Comparison of ENCODE assay signal across 9 cellular contexts in genomic region chr13:30159446-30159839, GRCh38.
DNase-seq lines count a peak whose midpoint lies in the region; ATAC-seq and TF ChIP-seq lines count a peak whose summit lies in the region.
"Had no signal": no experiment of that assay in that cellular context is flagged by ENCODE, and none has a peak within 500 bp of the region (broad histone marks: within the 10 kb centered on the region; RNA-seq: fewer than 3 reads in every experiment).

No MANE protein-coding gene starts in this region.

- H3K4me2 ChIP-seq in smooth muscle cell, result no peak overlapping the region
- H3K4me2 ChIP-seq in H9 (ENCODE audit: insufficient read depth, insufficient read length, low read length), result no peak overlapping the region

- H2BK12ac ChIP-seq in H9 (ENCODE audit: insufficient read length, low read depth, low read length), result no peak overlapping the region

- H2AFZ ChIP-seq in smooth muscle cell (ENCODE audit: low read depth), result no peak overlapping the region
- no peak overlapping the region for H2AFZ ChIP-seq in H9 (ENCODE audit: low read length)

- H3K27me3 ChIP-seq in body of pancreas (no peaks in the 10 kb centered on the region), smooth muscle cell (ENCODE audit: low read depth) (no peaks in the 10 kb centered on the region), H9 (ENCODE audit: insufficient read depth, low read length) (no peaks in the 10 kb centered on the region)

- H3K4ac ChIP-seq in H9 (ENCODE audit: low read depth, low read length), result no peak overlapping the region

- H3K4me1 ChIP-seq in body of pancreas (no peaks in the 10 kb centered on the region), smooth muscle cell (ENCODE audit: low read depth) (no peaks in the 10 kb centered on the region), H9 (ENCODE audit: insufficient read depth, low read length) (peaks cover 4% of the 10 kb centered on the region; the same call in 1 of the 2 replicates)

- H3K4me3 Mint-ChIP-seq in H9, result no peak overlapping the region

- peaks cover 2 to 11% (median 4%) of the 10 kb centered on the region in 3 experiments for H3K36me3 Mint-ChIP-seq in H9 (ENCODE audit: insufficient read depth in 1 of 3, low read depth in 3 of 3)

- H3K9ac ChIP-seq in smooth muscle cell (ENCODE audit: low read depth) (no peak overlapping the region), H9 (ENCODE audit: extremely low read depth, insufficient read length, low read length) (no peak overlapping the region)

- H4K5ac ChIP-seq in H9 (ENCODE audit: insufficient read length, low read depth, low read length), result no peak overlapping the region

- no peak overlapping the region for H3K23ac ChIP-seq in H9 (ENCODE audit: insufficient read length, low read depth, low read length)

- H3K79me2 ChIP-seq in smooth muscle cell (ENCODE audit: low read depth) (no peaks in the 10 kb centered on the region), H9 (ENCODE audit: insufficient read depth, low read length) (no peaks in the 10 kb centered on the region)

- H4K8ac ChIP-seq in H9 (replicated peaks; ENCODE audit: insufficient read length, low read depth, low read length), result no peak overlapping the region

- TF ChIP-seq CTCF in body of pancreas (IDR thresholded peaks at IDR 0.05) (no peak), smooth muscle cell (IDR thresholded peaks at IDR 0.05; ENCODE audit: borderline replicate concordance, insufficient read depth, poor library complexity, severe bottlenecking) (no peak), H9 (conservative IDR thresholded peaks at IDR 0.05) (no peak)

- H3K79me1 ChIP-seq in H9 (ENCODE audit: insufficient read depth, low read depth, low read length, poor library complexity, severe bottlenecking), result no peaks in the 10 kb centered on the region

- H2BK120ac ChIP-seq in H9 (ENCODE audit: low read depth, low read length, poor library complexity, severe bottlenecking), result no peak overlapping the region

- H3K18ac ChIP-seq in H9 (ENCODE audit: insufficient read length, low read depth, low read length), result no peak overlapping the region

- H3K27ac ChIP-seq in body of pancreas (no peak overlapping the region), smooth muscle cell (ENCODE audit: low read depth) (peak overlapping the region; percentile 78), H9 (ENCODE audit: insufficient read length, low read depth, low read length) (no peak overlapping the region)

- intact Hi-C loops in body of pancreas (cut with DNase I), result no loop called here

- TF ChIP-seq POLR2A in body of pancreas (IDR thresholded peaks at IDR 0.05), result no peak

- H3K4me3 ChIP-seq in body of pancreas, result no peak overlapping the region
- no peak overlapping the region for H3K4me3 ChIP-seq in smooth muscle cell

- H3K4me1 Mint-ChIP-seq in H9, result peaks cover 13 to 17% of the 10 kb centered on the region in 2 experiments

- no peaks in the 10 kb centered on the region for H3K27me3 Mint-ChIP-seq in H9 (ENCODE audit: low read depth)

- H3K56ac ChIP-seq in H9 (ENCODE audit: insufficient read length, low read depth, low read length), result no peak overlapping the region

- H3F3A ChIP-seq in smooth muscle cell (ENCODE audit: low read depth), result no peaks in the 10 kb centered on the region

- H3K9me3 Mint-ChIP-seq in H9, result peaks cover 8 to 12% of the 10 kb centered on the region in 2 experiments; a peak in 3 of 5 replicates

- DNase-seq in ELR (ENCODE audit: low read depth), result peak; percentile 96
- DNase-seq in RPMI7951 (ENCODE audit: low read depth), result peak; percentile 94
- DNase-seq in body of pancreas, result no peak
- no peak for DNase-seq in smooth muscle cell (lab: John Stamatoyannopoulos, UW; ENCODE audit: unreplicated experiment)
- DNase-seq in H9, result no peak
- no peak for DNase-seq in HT-29 (ENCODE audit: low spot score)
- DNase-seq: RPMI8226 had no signal

- no peaks in the 10 kb centered on the region for H3K23me2 ChIP-seq in H9 (ENCODE audit: insufficient read length, low read depth, low read length, poor library complexity, severe bottlenecking)

- no peaks in the 10 kb centered on the region for H3K36me3 ChIP-seq in body of pancreas (replicated peaks in 1 of 2; ENCODE audit: insufficient read depth in 1 of 2, low read depth in 2 of 2)
- no peaks in the 10 kb centered on the region for H3K36me3 ChIP-seq in smooth muscle cell (ENCODE audit: low read depth)

- no peak overlapping the region for H3K27ac Mint-ChIP-seq in H9

- H3T11ph ChIP-seq in H9 (ENCODE audit: low read length), result no peak overlapping the region

- no peak overlapping the region for H3K14ac ChIP-seq in H9 (ENCODE audit: insufficient read depth, low read length)

- ATAC-seq in body of pancreas (peak; percentile 18), GM18868 (IDR thresholded peaks at IDR 0.05; ENCODE audit: unreplicated experiment) (no peak), GM19035 (IDR thresholded peaks at IDR 0.05; ENCODE audit: unreplicated experiment) (no peak)

- H2BK20ac ChIP-seq in H9 (ENCODE audit: low read depth, low read length, poor library complexity, severe bottlenecking), result no peak overlapping the region

- no peak overlapping the region for H4K91ac ChIP-seq in H9 (ENCODE audit: insufficient read length, low read depth, low read length)

- no peak overlapping the region for H2AK5ac ChIP-seq in H9 (ENCODE audit: insufficient read length, low read length)

- WGBS in body of pancreas, 2 donors, result 32 to 33% methylated on average over 3 to 4 of the region's 4 CpGs
- 30% methylated on average over 4 of the region's 4 CpGs for WGBS in smooth muscle cell (ENCODE audit: low lambda C conversion rate)
- WGBS in H9 (ENCODE audit: extremely low coverage, insufficient read length, low lambda C conversion rate), result no CpG with 5 or more reads among the region's 4 CpGs

- no peak overlapping the region for H2BK15ac ChIP-seq in H9 (ENCODE audit: low read depth, low read length)

- H3K9me3 ChIP-seq in body of pancreas, result no peaks in the 10 kb centered on the region
- no peaks in the 10 kb centered on the region for H3K9me3 ChIP-seq in smooth muscle cell (replicated peaks; ENCODE audit: low read depth)
- H3K9me3 ChIP-seq in H9 (ENCODE audit: control insufficient read depth, low read depth, low read length), result no peaks in the 10 kb centered on the region

- no peak overlapping the region for H2BK5ac ChIP-seq in H9 (ENCODE audit: insufficient read length, low read length)

- no peaks in the 10 kb centered on the region for H4K20me1 ChIP-seq in smooth muscle cell (ENCODE audit: low read depth)
- no peaks in the 10 kb centered on the region for H4K20me1 ChIP-seq in H9 (ENCODE audit: control insufficient read depth, insufficient read depth, insufficient read length)

Comparison
In these comparisons a context has a peak if more than half of its experiments do, and no peak if none do; other contexts are left out.
1. DNase-seq: peak in ELR (single experiment) and RPMI7951 (single experiment); none in body of pancreas (0 of 4), smooth muscle cell (single experiment), H9 (single experiment) and HT-29 (single experiment).